ENCODE assay signal across 1 cellular context in genomic region chr10:99660662-99661369, GRCh38.
TF ChIP-seq lines count a peak whose summit lies in the region.

No MANE protein-coding gene starts in this region.

TF ChIP-seq in HepG2, 621 proteins besides CTCF, POLR2A, EP300 and RAD21:
- TF ChIP-seq ZNF83 (CRISPR knock-in tag; IDR thresholded peaks at IDR 0.05; ENCODE audit: borderline replicate concordance) (no peak), BRCA1 (CRISPR knock-in tag; IDR thresholded peaks at IDR 0.05) (no peak), JUNB (CRISPR knock-in tag; IDR thresholded peaks at IDR 0.05; ENCODE audit: borderline replicate concordance) (no peak), ZNF629 (CRISPR knock-in tag; conservative IDR thresholded peaks at IDR 0.05) (no peak), PCBP2 (optimal IDR thresholded peaks at IDR 0.05; ENCODE audit: low read depth, low read length, poor library complexity, severe bottlenecking) (no peak), ZNF558 (CRISPR knock-in tag; IDR thresholded peaks at IDR 0.05; ENCODE audit: borderline replicate concordance) (0 out of 2 replicates have a peak, but pooled peaks have one; percentile 20), ZNF121 (CRISPR knock-in tag; IDR thresholded peaks at IDR 0.05) (peak; percentile 90), ZNF530 (CRISPR knock-in tag; IDR thresholded peaks at IDR 0.05; ENCODE audit: low read depth) (no peak)
